In genomic region chr10:47372726-47373125, GRCh38 we compare ENCODE assay signal across 23 cellular contexts. TPM values are rescaled to one million over a fixed set of nuclear protein-coding genes. Genes with fewer than 3 reads are reported as not detected.
DNase-seq lines count a peak whose midpoint lies in the region; TF ChIP-seq lines count a peak whose summit lies in the region.
"Had no signal": no experiment of that assay in that cellular context is flagged by ENCODE, and none has a peak within 500 bp of the region (broad histone marks: within the 10 kb centered on the region; RNA-seq: fewer than 3 reads in every experiment).

No MANE protein-coding gene starts in this region.

- H3K9ac ChIP-seq in BLaER1 treated with 17β-estradiol and CSF1 and Interleukin-3, amounts not matched to agents 10 nM and 100 nM = no peak overlapping the region

- H2AFZ ChIP-seq in PC-9 = no peak overlapping the region

- no peaks in the 10 kb centered on the region for H3K9me2 ChIP-seq in PC-9 (ENCODE audit: insufficient read depth)

- no peak for TF ChIP-seq EP300 in stomach (IDR thresholded peaks at IDR 0.05)

- no peak for TF ChIP-seq POLR2A in Peyer's patch (IDR thresholded peaks at IDR 0.05)
- TF ChIP-seq POLR2A in stomach (IDR thresholded peaks at IDR 0.05) = no peak

- H3K27me3 ChIP-seq in BLaER1 treated with 17β-estradiol and CSF1 and Interleukin-3, amounts not matched to agents 10 nM and 100 nM = peaks cover 0 to 15% (median 11%) of the 10 kb centered on the region in 11 experiments; a peak in 12 of 22 replicates
- H3K27me3 ChIP-seq in Peyer's patch (no peaks in the 10 kb centered on the region), stomach (peaks cover 0 to 16% (median 0%) of the 10 kb centered on the region in 3 donors), PC-9 (ENCODE audit: insufficient read depth, low read depth) (no peaks in the 10 kb centered on the region)

- no peaks in the 10 kb centered on the region for H3K9me3 ChIP-seq in BLaER1 treated with 17β-estradiol and CSF1 and Interleukin-3, amounts not matched to agents 10 nM and 100 nM (replicated peaks in 1 of 11)
- H3K9me3 ChIP-seq in Peyer's patch = no peaks in the 10 kb centered on the region
- no peaks in the 10 kb centered on the region for H3K9me3 ChIP-seq in stomach
- H3K9me3 ChIP-seq in PC-9 (ENCODE audit: insufficient read depth, low read depth) = no peaks in the 10 kb centered on the region
- H3K9me3 ChIP-seq: lower lobe of right lung, prostate gland had no signal

- no peaks in the 10 kb centered on the region for H4K20me1 ChIP-seq in BLaER1 treated with 17β-estradiol and CSF1 and Interleukin-3, amounts not matched to agents 10 nM and 100 nM
- H4K20me1 ChIP-seq in PC-9 (ENCODE audit: insufficient read depth) = no peaks in the 10 kb centered on the region

- WGBS in stomach, 5 donors = 74 to 92% (median 83%) methylated on average over 6 of the region's 6 CpGs

- no peaks in the 10 kb centered on the region for H3F3A ChIP-seq in PC-9 (ENCODE audit: insufficient read depth, low read depth)

- TF ChIP-seq CTCF in Peyer's patch (IDR thresholded peaks at IDR 0.05) = no peak
- no peak for TF ChIP-seq CTCF in stomach (IDR thresholded peaks at IDR 0.05)
- TF ChIP-seq CTCF in PC-9 (conservative IDR thresholded peaks at IDR 0.05) = no peak

- no peaks in the 10 kb centered on the region for H3K79me2 ChIP-seq in PC-9 (ENCODE audit: low read depth)

- peak overlapping the region; percentile 8 to 60 (median 44); a peak in 19 of 22 replicates for H3K4me2 ChIP-seq in BLaER1 treated with 17β-estradiol and CSF1 and Interleukin-3, amounts not matched to agents 10 nM and 100 nM
- H3K4me2 ChIP-seq in PC-9 = no peak overlapping the region

- no peak overlapping the region for H3K4me3 ChIP-seq in BLaER1 treated with 17β-estradiol and CSF1 and Interleukin-3, amounts not matched to agents 10 nM and 100 nM
- H3K4me3 ChIP-seq in Peyer's patch (no peak overlapping the region), stomach (no peak overlapping the region), PC-9 (no peak overlapping the region)
- H3K4me3 ChIP-seq: lower lobe of right lung, prostate gland had no signal

- peak in 2 of 3 donors; percentile 22 to 34 for DNase-seq in Peyer's patch
- DNase-seq in iPS-NIHi11 (ENCODE audit: low spot score) = peak; percentile 6
- DNase-seq in stomach = peak; percentile 14
- DNase-seq in PC-9 = no peak
- DNase-seq in NCI-H1436 (lab: John Stamatoyannopoulos, UW) = no peak
- DNase-seq in activated T-cell treated with anti-CD3 and anti-CD28 coated beads for 4 hours = no peak
- DNase-seq: activated B cell treated with CpG ODN at 0.5 μM for 24 hours; activated CD8-positive, alpha-beta T cell treated with anti-CD3 and anti-CD28 coated beads for 36 hours; activated naive CD4-positive, alpha-beta T cell treated with anti-CD3 and anti-CD28 coated beads, Interleukin-2, amount 50 U/mL, for 16 hours; activated T-cell treated with anti-CD3 and anti-CD28 coated beads, Interleukin-2, amount 50 U/mL, for 4 hours; amygdala; DMS 273 treated with DMSO at 0.1 percent for 48 hours; lower lobe of right lung; NCI-H1048; NCI-H1930; NCI-H526 treated with DMSO at 0.1 percent for 48 hours; RPMI8226 had no signal

- no peak overlapping the region for H3K27ac ChIP-seq in BLaER1 treated with 17β-estradiol and CSF1 and Interleukin-3, amounts not matched to agents 10 nM and 100 nM
- H3K27ac ChIP-seq in Peyer's patch = no peak overlapping the region
- no peak overlapping the region for H3K27ac ChIP-seq in stomach
- H3K27ac ChIP-seq in PC-9 = no peak overlapping the region
- H3K27ac ChIP-seq: lower lobe of right lung, prostate gland had no signal

- H3K36me3 ChIP-seq in BLaER1 treated with 17β-estradiol and CSF1 and Interleukin-3, amounts not matched to agents 10 nM and 100 nM = no peaks in the 10 kb centered on the region
- H3K36me3 ChIP-seq in Peyer's patch (no peaks in the 10 kb centered on the region), stomach (no peaks in the 10 kb centered on the region), PC-9 (ENCODE audit: low read depth) (no peaks in the 10 kb centered on the region)
- H3K36me3 ChIP-seq: lower lobe of right lung, prostate gland had no signal

- POLR2A ChIA-PET in PC-9 (lab: Charles Lee; ENCODE audit: unreplicated experiment) = no interaction called here

- intact Hi-C loops in stomach (cut with DNase I; ENCODE audit: low total_unique reads) (no loop called here), PC-9 (cut with micrococcal nuclease; ENCODE audit: unreplicated experiment) (no loop called here)

- BruUV-seq in PC-9 (replicated peaks; lab: Mats Ljungman, UMichigan) = no TSS peak

- CTCF ChIA-PET in PC-9 (lab: Charles Lee) = no interaction called here

- H3K4me1 ChIP-seq in BLaER1 treated with 17β-estradiol and CSF1 and Interleukin-3, amounts not matched to agents 10 nM and 100 nM = peaks cover 0 to 55% (median 32%) of the 10 kb centered on the region in 10 experiments; a peak in 19 of 20 replicates
- peaks cover 0 to 1% (median 0%) of the 10 kb centered on the region in 4 donors for H3K4me1 ChIP-seq in Peyer's patch
- peaks cover 0 to 22% (median 9%) of the 10 kb centered on the region in 4 donors for H3K4me1 ChIP-seq in stomach
- H3K4me1 ChIP-seq in PC-9 (replicated peaks; ENCODE audit: insufficient read depth) = no peaks in the 10 kb centered on the region
- H3K4me1 ChIP-seq: prostate gland had no signal

RNA-seq across cellular contexts. Expression of gene ZNF488, which starts 11.4 kb away (rescaled TPM):
- total RNA-seq in Peyer's patch = 10 to 100 TPM in 3 of 4 donors, 1 to 10 TPM in 1; 4.1 to 23.5 (median 16.1) TPM
- 10 to 100 TPM in 1 of 5 donors, 1 to 10 TPM in 1, under 1 TPM in 2, not detected in 1; 0.43 to 15.1 (median 1.4) TPM for total RNA-seq in stomach
- polyA plus RNA-seq in stomach = under 1 TPM in 2 of 3 donors, not detected in 1; 0.50 to 0.68 TPM
- 11.4 and 18.1 TPM in 2 replicates for total RNA-seq in PC-9 (2021)
- total RNA-seq: activated B cell treated with CpG ODN at 0.5 μM for 24 hours; CD4-positive, alpha-beta T cell had no signal

RNA-seq across cellular contexts. Expression of gene RBP3, which starts 24.6 kb away (rescaled TPM):
- not detected for total RNA-seq in Peyer's patch
- not detected for total RNA-seq in stomach
- not detected for polyA plus RNA-seq in stomach
- not detected in 2 replicates for total RNA-seq in PC-9 (2021)
- total RNA-seq: activated B cell treated with CpG ODN at 0.5 μM for 24 hours; activated CD8-positive, alpha-beta T cell treated with anti-CD3 and anti-CD28 coated beads for 36 hours; activated T-cell treated with anti-CD3 and anti-CD28 coated beads, Interleukin-2, amount 50 U/mL, for 4 hours; CD4-positive, alpha-beta T cell; lower lobe of right lung; prostate gland; temporal lobe had no signal
- polyA plus RNA-seq: keratinocyte, neural cell had no signal

RNA-seq across cellular contexts. Expression of gene GDF2, which starts 50.5 kb away (rescaled TPM):
- total RNA-seq in Peyer's patch (not detected), stomach (not detected), PC-9 (2021) (not detected in 2 replicates)
- polyA plus RNA-seq in stomach = not detected
- total RNA-seq: activated B cell treated with CpG ODN at 0.5 μM for 24 hours; activated CD8-positive, alpha-beta T cell treated with anti-CD3 and anti-CD28 coated beads for 36 hours; activated T-cell treated with anti-CD3 and anti-CD28 coated beads, Interleukin-2, amount 50 U/mL, for 4 hours; CD4-positive, alpha-beta T cell; lower lobe of right lung; prostate gland; temporal lobe had no signal
- polyA plus RNA-seq: keratinocyte, neural cell had no signal

Comparison
In these comparisons a context has a peak if more than half of its experiments do, and no peak if none do; other contexts are left out.
1. DNase-seq: peak in Peyer's patch (2 of 3), iPS-NIHi11 (single experiment) and stomach (single experiment); none in PC-9 (0 of 2), NCI-H1436 (single experiment) and activated T-cell treated with anti-CD3 and anti-CD28 coated beads for 4 hours (single experiment).